Comparison of ENCODE assay signal across 1 cellular context in genomic region chr17:16443390-16444257, GRCh38.
A peak's percentile ranks its signal among the peaks of the same experiment; 100 is the strongest.
TF ChIP-seq lines count a peak whose summit lies in the region.

No MANE protein-coding gene starts in this region.

TF ChIP-seq in HepG2, 621 proteins besides CTCF, POLR2A, EP300 and RAD21 (continued from another document and continues in another):
- TF ChIP-seq TFDP2 (CRISPR knock-in tag; IDR thresholded peaks at IDR 0.05) (no peak), MTF1 (CRISPR knock-in tag; IDR thresholded peaks at IDR 0.05) (no peak), CHCHD3 (CRISPR knock-in tag; IDR thresholded peaks at IDR 0.05) (peak; percentile 41; the same call in 1 of the 2 replicates), POLR2AphosphoS2 (IDR thresholded peaks at IDR 0.05; ENCODE audit: low read depth, low read length) (peak; percentile 70; the same call in 1 of the 2 replicates), ZNF296 (CRISPR knock-in tag; conservative IDR thresholded peaks at IDR 0.05) (peak; percentile 30; the same call in 1 of the 2 replicates), ZNF891 (CRISPR knock-in tag; IDR thresholded peaks at IDR 0.05) (peak; percentile 50; the same call in 1 of the 2 replicates), ZBTB44 (CRISPR knock-in tag; IDR thresholded peaks at IDR 0.05) (no peak), AKAP8 (CRISPR knock-in tag; IDR thresholded peaks at IDR 0.05) (peak; percentile 88; the same call in 1 of the 2 replicates), ZNF256 (CRISPR knock-in tag; conservative IDR thresholded peaks at IDR 0.05) (no peak), ETV5 (CRISPR knock-in tag; IDR thresholded peaks at IDR 0.05; ENCODE audit: borderline replicate concordance) (no peak), STAG1 (CRISPR knock-in tag; IDR thresholded peaks at IDR 0.05) (no peak), THYN1 (CRISPR knock-in tag; IDR thresholded peaks at IDR 0.05; ENCODE audit: borderline replicate concordance, low read depth) (no peak), MED13 (CRISPR knock-in tag; IDR thresholded peaks at IDR 0.05) (0 out of 2 replicates have a peak, but pooled peaks have one; percentile 32), CCDC6 (CRISPR knock-in tag; IDR thresholded peaks at IDR 0.05) (0 out of 2 replicates have a peak, but pooled peaks have one; percentile 16), ZNF446 (CRISPR knock-in tag; IDR thresholded peaks at IDR 0.05) (no peak), ZNF20 (CRISPR knock-in tag; IDR thresholded peaks at IDR 0.05) (no peak), FOXA3 (CRISPR knock-in tag; IDR thresholded peaks at IDR 0.05) (no peak), ZNF260 (CRISPR knock-in tag; IDR thresholded peaks at IDR 0.05; ENCODE audit: borderline replicate concordance, low read depth) (0 out of 2 replicates have a peak, but pooled peaks have one; percentile 16), MEF2D (CRISPR knock-in tag; IDR thresholded peaks at IDR 0.05) (0 out of 2 replicates have a peak, but pooled peaks have one; percentile 24), FOXC1 (CRISPR knock-in tag; IDR thresholded peaks at IDR 0.05; ENCODE audit: borderline replicate concordance) (0 out of 2 replicates have a peak, but pooled peaks have one; percentile 12), RBM39 (IDR thresholded peaks at IDR 0.05; ENCODE audit: low read depth, low read length, poor library complexity, severe bottlenecking) (peak; percentile 23), ZNF280B (CRISPR knock-in tag; IDR thresholded peaks at IDR 0.05; ENCODE audit: borderline replicate concordance) (peak; percentile 20; the same call in 1 of the 2 replicates), ZNF547 (CRISPR knock-in tag; IDR thresholded peaks at IDR 0.05) (peak; percentile 66; the same call in 1 of the 2 replicates), ZKSCAN1 (IDR thresholded peaks at IDR 0.05; ENCODE audit: low read length) (no peak), ZNF558 (CRISPR knock-in tag; IDR thresholded peaks at IDR 0.05; ENCODE audit: borderline replicate concordance) (0 out of 2 replicates have a peak, but pooled peaks have one; percentile 45), IRX3 (CRISPR knock-in tag; IDR thresholded peaks at IDR 0.05; ENCODE audit: borderline replicate concordance, low read depth) (0 out of 2 replicates have a peak, but pooled peaks have one; percentile 47), ZNF329 (CRISPR knock-in tag; IDR thresholded peaks at IDR 0.05; ENCODE audit: low read depth) (0 out of 2 replicates have a peak, but pooled peaks have one; percentile 55), GLI4 (CRISPR knock-in tag; IDR thresholded peaks at IDR 0.05; ENCODE audit: borderline replicate concordance) (0 out of 2 replicates have a peak, but pooled peaks have one; percentile 60), ARID2 (CRISPR knock-in tag; IDR thresholded peaks at IDR 0.05; ENCODE audit: borderline replicate concordance) (peak; percentile 63; the same call in 1 of the 2 replicates), NRL (CRISPR knock-in tag; IDR thresholded peaks at IDR 0.05; ENCODE audit: borderline replicate concordance) (peak; percentile 63; the same call in 1 of the 2 replicates), HOXA5 (CRISPR knock-in tag; IDR thresholded peaks at IDR 0.05) (no peak), NKX3-1 (CRISPR knock-in tag; IDR thresholded peaks at IDR 0.05) (no peak), PHF8 (CRISPR knock-in tag; IDR thresholded peaks at IDR 0.05) (peak; percentile 34; the same call in 1 of the 2 replicates), ZBTB7A (CRISPR knock-in tag; IDR thresholded peaks at IDR 0.05) (no peak), ZNF574 (CRISPR knock-in tag; IDR thresholded peaks at IDR 0.05) (no peak; the same call in 1 of the 2 replicates), TMF1 (CRISPR knock-in tag; IDR thresholded peaks at IDR 0.05; ENCODE audit: low read depth) (0 out of 2 replicates have a peak, but pooled peaks have one; percentile 36), KDM2A (CRISPR knock-in tag; IDR thresholded peaks at IDR 0.05; ENCODE audit: borderline replicate concordance, low read depth) (peak; percentile 82), SP4 (CRISPR knock-in tag; IDR thresholded peaks at IDR 0.05) (0 out of 2 replicates have a peak, but pooled peaks have one; percentile 23), POLR2G (IDR thresholded peaks at IDR 0.05; ENCODE audit: low read depth, low read length) (peak; percentile 8), NPAS2 (CRISPR knock-in tag; IDR thresholded peaks at IDR 0.05; ENCODE audit: borderline replicate concordance) (no peak), HDAC6 (IDR thresholded peaks at IDR 0.05; ENCODE audit: low read depth, low read length) (no peak), GABPA (IDR thresholded peaks at IDR 0.05; ENCODE audit: low read depth, low read length) (no peak), GABPA (CRISPR knock-in tag; IDR thresholded peaks at IDR 0.05; ENCODE audit: low read depth) (no peak), ZNF138 (CRISPR knock-in tag; IDR thresholded peaks at IDR 0.05; ENCODE audit: low read depth) (no peak), ZNF543 (CRISPR knock-in tag; IDR thresholded peaks at IDR 0.05) (0 out of 2 replicates have a peak, but pooled peaks have one; percentile 41), ZNF484 (CRISPR knock-in tag; IDR thresholded peaks at IDR 0.05; ENCODE audit: borderline replicate concordance, low read depth) (no peak), SALL2 (CRISPR knock-in tag; IDR thresholded peaks at IDR 0.05) (peak; percentile 68; the same call in 1 of the 2 replicates), ZNF772 (CRISPR knock-in tag; IDR thresholded peaks at IDR 0.05) (no peak), ZNF768 (CRISPR knock-in tag; IDR thresholded peaks at IDR 0.05) (peak; percentile 49; the same call in 1 of the 2 replicates), ZNF563 (CRISPR knock-in tag; IDR thresholded peaks at IDR 0.05) (peak; percentile 33; the same call in 1 of the 2 replicates), FOXM1 (CRISPR knock-in tag; IDR thresholded peaks at IDR 0.05) (no peak; the same call in 1 of the 2 replicates), NONO (IDR thresholded peaks at IDR 0.05) (no peak), NONO (CRISPR knock-in tag; conservative IDR thresholded peaks at IDR 0.05) (peak; percentile 39; the same call in 1 of the 2 replicates), RFXAP (CRISPR knock-in tag; IDR thresholded peaks at IDR 0.05; ENCODE audit: borderline replicate concordance) (peak; percentile 27; the same call in 1 of the 2 replicates), LBX2 (CRISPR knock-in tag; IDR thresholded peaks at IDR 0.05; ENCODE audit: borderline replicate concordance) (no peak), ZNF432 (CRISPR knock-in tag; IDR thresholded peaks at IDR 0.05; ENCODE audit: borderline replicate concordance) (no peak)
- TF ChIP-seq, protein P1, sequence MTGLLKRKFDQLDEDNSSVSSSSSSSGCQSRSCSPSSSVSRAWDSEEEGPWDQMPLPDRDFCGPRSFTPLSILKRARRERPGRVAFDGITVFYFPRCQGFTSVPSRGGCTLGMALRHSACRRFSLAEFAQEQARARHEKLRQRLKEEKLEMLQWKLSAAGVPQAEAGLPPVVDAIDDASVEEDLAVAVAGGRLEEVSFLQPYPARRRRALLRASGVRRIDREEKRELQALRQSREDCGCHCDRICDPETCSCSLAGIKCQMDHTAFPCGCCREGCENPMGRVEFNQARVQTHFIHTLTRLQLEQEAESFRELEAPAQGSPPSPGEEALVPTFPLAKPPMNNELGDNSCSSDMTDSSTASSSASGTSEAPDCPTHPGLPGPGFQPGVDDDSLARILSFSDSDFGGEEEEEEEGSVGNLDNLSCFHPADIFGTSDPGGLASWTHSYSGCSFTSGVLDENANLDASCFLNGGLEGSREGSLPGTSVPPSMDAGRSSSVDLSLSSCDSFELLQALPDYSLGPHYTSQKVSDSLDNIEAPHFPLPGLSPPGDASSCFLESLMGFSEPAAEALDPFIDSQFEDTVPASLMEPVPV (CRISPR knock-in tag; IDR thresholded peaks at IDR 0.05) = 0 out of 2 replicates have a peak, but pooled peaks have one; percentile 28
- TF ChIP-seq, protein P2, sequence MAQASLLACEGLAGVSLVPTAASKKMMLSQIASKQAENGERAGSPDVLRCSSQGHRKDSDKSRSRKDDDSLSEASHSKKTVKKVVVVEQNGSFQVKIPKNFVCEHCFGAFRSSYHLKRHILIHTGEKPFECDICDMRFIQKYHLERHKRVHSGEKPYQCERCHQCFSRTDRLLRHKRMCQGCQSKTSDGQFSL (CRISPR knock-in tag; IDR thresholded peaks at IDR 0.05) = 0 out of 2 replicates have a peak, but pooled peaks have one; percentile 27
- TF ChIP-seq, protein P3, sequence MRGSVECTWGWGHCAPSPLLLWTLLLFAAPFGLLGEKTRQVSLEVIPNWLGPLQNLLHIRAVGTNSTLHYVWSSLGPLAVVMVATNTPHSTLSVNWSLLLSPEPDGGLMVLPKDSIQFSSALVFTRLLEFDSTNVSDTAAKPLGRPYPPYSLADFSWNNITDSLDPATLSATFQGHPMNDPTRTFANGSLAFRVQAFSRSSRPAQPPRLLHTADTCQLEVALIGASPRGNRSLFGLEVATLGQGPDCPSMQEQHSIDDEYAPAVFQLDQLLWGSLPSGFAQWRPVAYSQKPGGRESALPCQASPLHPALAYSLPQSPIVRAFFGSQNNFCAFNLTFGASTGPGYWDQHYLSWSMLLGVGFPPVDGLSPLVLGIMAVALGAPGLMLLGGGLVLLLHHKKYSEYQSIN (CRISPR knock-in tag; IDR thresholded peaks at IDR 0.05; ENCODE audit: borderline replicate concordance) = 0 out of 2 replicates have a peak, but pooled peaks have one; percentile 38
- TF ChIP-seq, protein P4, sequence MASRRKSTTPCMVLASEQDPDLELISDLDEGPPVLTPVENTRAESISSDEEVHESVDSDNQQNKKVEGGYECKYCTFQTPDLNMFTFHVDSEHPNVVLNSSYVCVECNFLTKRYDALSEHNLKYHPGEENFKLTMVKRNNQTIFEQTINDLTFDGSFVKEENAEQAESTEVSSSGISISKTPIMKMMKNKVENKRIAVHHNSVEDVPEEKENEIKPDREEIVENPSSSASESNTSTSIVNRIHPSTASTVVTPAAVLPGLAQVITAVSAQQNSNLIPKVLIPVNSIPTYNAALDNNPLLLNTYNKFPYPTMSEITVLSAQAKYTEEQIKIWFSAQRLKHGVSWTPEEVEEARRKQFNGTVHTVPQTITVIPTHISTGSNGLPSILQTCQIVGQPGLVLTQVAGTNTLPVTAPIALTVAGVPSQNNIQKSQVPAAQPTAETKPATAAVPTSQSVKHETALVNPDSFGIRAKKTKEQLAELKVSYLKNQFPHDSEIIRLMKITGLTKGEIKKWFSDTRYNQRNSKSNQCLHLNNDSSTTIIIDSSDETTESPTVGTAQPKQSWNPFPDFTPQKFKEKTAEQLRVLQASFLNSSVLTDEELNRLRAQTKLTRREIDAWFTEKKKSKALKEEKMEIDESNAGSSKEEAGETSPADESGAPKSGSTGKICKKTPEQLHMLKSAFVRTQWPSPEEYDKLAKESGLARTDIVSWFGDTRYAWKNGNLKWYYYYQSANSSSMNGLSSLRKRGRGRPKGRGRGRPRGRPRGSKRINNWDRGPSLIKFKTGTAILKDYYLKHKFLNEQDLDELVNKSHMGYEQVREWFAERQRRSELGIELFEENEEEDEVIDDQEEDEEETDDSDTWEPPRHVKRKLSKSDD (CRISPR knock-in tag; IDR thresholded peaks at IDR 0.05; ENCODE audit: low read depth) = peak; percentile 33; the same call in 1 of the 2 replicates
